ENCODE assay signal across 25 cellular contexts in genomic region chr10:96686514-96686913, GRCh38. TPM values are rescaled to one million over a fixed set of nuclear protein-coding genes. Genes with fewer than 3 reads are reported as not detected.
DNase-seq lines count a peak whose midpoint lies in the region; ATAC-seq and TF ChIP-seq lines count a peak whose summit lies in the region.
"Had no signal": no experiment of that assay in that cellular context is flagged by ENCODE, and none has a peak within 500 bp of the region (broad histone marks: within the 10 kb centered on the region; RNA-seq: fewer than 3 reads in every experiment).

No MANE protein-coding gene starts in this region.

- dilution Hi-C loops in IMR-90 (cut with HindIII; ENCODE audit: low sequenced_read_pairs, unreplicated experiment): no loop called here

- H3K4me3 ChIP-seq in BLaER1 treated with 17β-estradiol and CSF1 and Interleukin-3, amounts not matched to agents 10 nM and 100 nM: no peak overlapping the region
- H3K4me3 ChIP-seq in IMR-90 (ENCODE audit: insufficient read depth, low read depth, low read length): no peak overlapping the region
- H3K4me3 ChIP-seq: GM23248, SK-N-MC had no signal

- DNase-seq in IMR-90 (no peak), memory B cell (ENCODE audit: low spot score in 2 of 2) (no peak), D341Med (ENCODE audit: low spot score) (no peak)
- DNase-seq in stimulated activated CD4-positive, alpha-beta T cell treated with anti-CD3 and anti-CD28 coated beads, Interleukin-15, amount 100 ng/mL, for 24 hours: no peak
- DNase-seq: CD4-positive, CD25-positive, alpha-beta regulatory T cell; COR-L47; DMS 273 treated with DMSO at 0.1 percent for 48 hours; DMS79 treated with DMSO at 0.1 percent for 48 hours; GM23248; H9; HFFc6; NCI-H1105; NCI-H146; NCI-H2029 treated with DMSO at 0.1 percent for 48 hours; NCI-H226; NCI-H510A treated with DMSO at 0.1 percent for 48 hours; NCI-H748 treated with DMSO at 0.1 percent for 48 hours; SHP77 treated with DMSO at 0.1 percent for 48 hours; T-cell had no signal

- 0 out of 3 replicates have a peak overlapping the region, but pooled peaks have one; percentile 20 for H2BK15ac ChIP-seq in IMR-90 (ENCODE audit: low read depth, low read length)

- ATAC-seq in IMR-90 (ENCODE audit: low read depth) (no peak), memory B cell (ENCODE audit: low read depth) (peak; percentile 88), GM18861 (IDR thresholded peaks at IDR 0.05; ENCODE audit: unreplicated experiment) (no peak)
- ATAC-seq in stimulated activated memory B cell treated with anti-CD40 and anti-IgM and Interleukin-4, amounts not matched to agents 10 μg/mL and 1 μg/mL and 100 μg/mL, for 72 hours: peak; percentile 74
- ATAC-seq: T-cell had no signal

- in situ Hi-C loops in IMR-90 (cut with MboI; ENCODE audit: low sequenced_read_pairs): no loop called here

- peaks cover 27% of the 10 kb centered on the region for H3K36me3 Mint-ChIP-seq in memory B cell
- H3K36me3 Mint-ChIP-seq in stimulated activated memory B cell treated with anti-CD40 and anti-IgM and Interleukin-4, amounts not matched to agents 10 μg/mL and 1 μg/mL and 100 μg/mL, for 72 hours: peaks cover 52% of the 10 kb centered on the region
- H3K36me3 Mint-ChIP-seq: CD4-positive, CD25-positive, alpha-beta regulatory T cell had no signal

- 88% methylated on average over 4 of the region's 7 CpGs; no CpG with 5 or more reads in 1 of the 2 experiments for WGBS in IMR-90 (ENCODE audit: extremely low coverage in 2 of 2, insufficient read length in 1 of 2), 2 experiments

- no peaks in the 10 kb centered on the region for H3K27me3 ChIP-seq in BLaER1 treated with 17β-estradiol and CSF1 and Interleukin-3, amounts not matched to agents 10 nM and 100 nM
- no peaks in the 10 kb centered on the region for H3K27me3 ChIP-seq in IMR-90 (ENCODE audit: control insufficient read depth, insufficient read depth, low read length)

- no peak overlapping the region for H2AK9ac ChIP-seq in IMR-90 (replicated peaks; ENCODE audit: low read depth, low read length, poor library complexity)

- H4K8ac ChIP-seq in IMR-90 (ENCODE audit: low read depth in 2 of 2, low read length in 2 of 2): no peak overlapping the region

- H3K56ac ChIP-seq in IMR-90 (ENCODE audit: extremely low read depth, insufficient read depth, low read length): no peak overlapping the region

- peaks cover 21% of the 10 kb centered on the region for H3K9me1 ChIP-seq in IMR-90 (ENCODE audit: insufficient read depth, low read length)

- H3K9me3 Mint-ChIP-seq in memory B cell: peaks cover 2% of the 10 kb centered on the region
- no peaks in the 10 kb centered on the region for H3K9me3 Mint-ChIP-seq in stimulated activated memory B cell treated with anti-CD40 and anti-IgM and Interleukin-4, amounts not matched to agents 10 μg/mL and 1 μg/mL and 100 μg/mL, for 72 hours
- H3K9me3 Mint-ChIP-seq: CD4-positive, CD25-positive, alpha-beta regulatory T cell; HFFc6; T-cell had no signal

- peaks cover 71 to 100% (median 92%) of the 10 kb centered on the region in 11 experiments for H3K36me3 ChIP-seq in BLaER1 treated with 17β-estradiol and CSF1 and Interleukin-3, amounts not matched to agents 10 nM and 100 nM
- H3K36me3 ChIP-seq in IMR-90 (ENCODE audit: control insufficient read depth, insufficient read depth, low read length): no peaks in the 10 kb centered on the region

- CTCF ChIA-PET in IMR-90 (lab: Yijun Ruan, JAX): no interaction called here

- peak overlapping the region; percentile 43 for H3K4me3 Mint-ChIP-seq in memory B cell
- H3K4me3 Mint-ChIP-seq in stimulated activated memory B cell treated with anti-CD40 and anti-IgM and Interleukin-4, amounts not matched to agents 10 μg/mL and 1 μg/mL and 100 μg/mL, for 72 hours: peak overlapping the region; percentile 56
- H3K4me3 Mint-ChIP-seq: CD4-positive, CD25-positive, alpha-beta regulatory T cell; H9; HFFc6; T-cell had no signal

- H4K20me1 ChIP-seq in BLaER1 treated with 17β-estradiol and CSF1 and Interleukin-3, amounts not matched to agents 10 nM and 100 nM: peaks cover 5 to 100% (median 100%) of the 10 kb centered on the region in 11 experiments; a peak in 19 of 22 replicates
- no peaks in the 10 kb centered on the region for H4K20me1 ChIP-seq in IMR-90 (ENCODE audit: insufficient read depth, low read length)

- peaks cover 0 to 9% (median under 1%) of the 10 kb centered on the region in 11 experiments; a peak in 5 of 22 replicates for H3K9me3 ChIP-seq in BLaER1 treated with 17β-estradiol and CSF1 and Interleukin-3, amounts not matched to agents 10 nM and 100 nM (replicated peaks in 1 of 11)
- no peaks in the 10 kb centered on the region for H3K9me3 ChIP-seq in IMR-90 (ENCODE audit: control insufficient read depth, insufficient read depth, low read length)

- peak overlapping the region in 1 of 11 experiments; percentile 7; a peak in 1 of 22 replicates for H3K9ac ChIP-seq in BLaER1 treated with 17β-estradiol and CSF1 and Interleukin-3, amounts not matched to agents 10 nM and 100 nM
- no peak overlapping the region for H3K9ac ChIP-seq in IMR-90 (ENCODE audit: low read depth, low read length)
- H3K9ac ChIP-seq: GM23248, KMS-11 had no signal

- no peak overlapping the region for H2BK20ac ChIP-seq in IMR-90 (ENCODE audit: low read depth, low read length)

- no TSS peak for BruUV-seq in IMR-90 (replicated peaks; lab: Mats Ljungman, UMichigan)

- H3K4me2 ChIP-seq in BLaER1 treated with 17β-estradiol and CSF1 and Interleukin-3, amounts not matched to agents 10 nM and 100 nM: peak overlapping the region; percentile 9 to 98 (median 83); a peak in 21 of 22 replicates
- H3K4me2 ChIP-seq in IMR-90 (ENCODE audit: low read depth, low read length): no peak overlapping the region
- H3K4me2 ChIP-seq: KMS-11 had no signal

- POLR2A ChIA-PET in IMR-90 (lab: Charles Lee; ENCODE audit: unreplicated experiment): no interaction called here

- H2AFZ ChIP-seq in IMR-90 (replicated peaks; ENCODE audit: low read length, poor library complexity): no peak overlapping the region
- H2AFZ ChIP-seq: GM23248 had no signal

- TF ChIP-seq POLR2A in IMR-90 (IDR thresholded peaks at IDR 0.05; ENCODE audit: low read depth, low read length): no peak

- no peak overlapping the region for H3K14ac ChIP-seq in IMR-90 (replicated peaks; ENCODE audit: low read depth, low read length)

- H2BK5ac ChIP-seq in IMR-90 (ENCODE audit: low read depth, low read length, poor library complexity, severe bottlenecking): no peak overlapping the region

- no peaks in the 10 kb centered on the region for H3K79me1 ChIP-seq in IMR-90 (ENCODE audit: low read depth in 1 of 2, low read length in 2 of 2)

- H3K23ac ChIP-seq in IMR-90 (ENCODE audit: low read depth, low read length): no peak overlapping the region

- H2AK5ac ChIP-seq in IMR-90 (ENCODE audit: low read depth, low read length): no peak overlapping the region

- H3K4me1 Mint-ChIP-seq in memory B cell: peaks cover 72% of the 10 kb centered on the region
- peaks cover 99% of the 10 kb centered on the region for H3K4me1 Mint-ChIP-seq in stimulated activated memory B cell treated with anti-CD40 and anti-IgM and Interleukin-4, amounts not matched to agents 10 μg/mL and 1 μg/mL and 100 μg/mL, for 72 hours

- no peaks in the 10 kb centered on the region for H3K27me3 Mint-ChIP-seq in memory B cell
- no peaks in the 10 kb centered on the region for H3K27me3 Mint-ChIP-seq in stimulated activated memory B cell treated with anti-CD40 and anti-IgM and Interleukin-4, amounts not matched to agents 10 μg/mL and 1 μg/mL and 100 μg/mL, for 72 hours
- H3K27me3 Mint-ChIP-seq: T-cell had no signal

- no peak overlapping the region for H4K91ac ChIP-seq in IMR-90 (ENCODE audit: insufficient read depth, low read depth, low read length)

- no peak for TF ChIP-seq CTCF in IMR-90 (conservative IDR thresholded peaks at IDR 0.05; ENCODE audit: low read depth, low read length)

- H4K5ac ChIP-seq in IMR-90 (ENCODE audit: low read depth, low read length): no peak overlapping the region

- no peak overlapping the region for H3K4ac ChIP-seq in IMR-90 (ENCODE audit: low read depth, low read length)

- peak overlapping the region; percentile 83 for H3K27ac Mint-ChIP-seq in memory B cell
- H3K27ac Mint-ChIP-seq in stimulated activated memory B cell treated with anti-CD40 and anti-IgM and Interleukin-4, amounts not matched to agents 10 μg/mL and 1 μg/mL and 100 μg/mL, for 72 hours: peak overlapping the region; percentile 82
- H3K27ac Mint-ChIP-seq: H9, HFFc6, T-cell had no signal

- intact Hi-C loops in IMR-90 (cut with micrococcal nuclease): no loop called here

- TF ChIP-seq RAD21 in IMR-90 (IDR thresholded peaks at IDR 0.05; ENCODE audit: low read length): no peak

- no peak overlapping the region for H2BK120ac ChIP-seq in IMR-90 (ENCODE audit: low read depth, low read length)

- H3K27ac ChIP-seq in BLaER1 treated with 17β-estradiol and CSF1 and Interleukin-3, amounts not matched to agents 10 nM and 100 nM: peak overlapping the region; percentile 2 to 58 (median 29); a peak in 12 of 22 replicates
- no peak overlapping the region for H3K27ac ChIP-seq in IMR-90 (ENCODE audit: insufficient read depth, low read length)
- H3K27ac ChIP-seq: GM23248, KMS-11, RWPE1, SK-N-MC had no signal

- H3K4me1 ChIP-seq in BLaER1 treated with 17β-estradiol and CSF1 and Interleukin-3, amounts not matched to agents 10 nM and 100 nM: peaks cover 59 to 100% (median 87%) of the 10 kb centered on the region in 10 experiments
- peaks cover 8% of the 10 kb centered on the region for H3K4me1 ChIP-seq in IMR-90 (ENCODE audit: control insufficient read depth, insufficient read depth, low read length)

- H3K18ac ChIP-seq in IMR-90 (ENCODE audit: low read depth, low read length): no peak overlapping the region

TF ChIP-seq in IMR-90, 13 proteins besides CTCF, POLR2A, EP300 and RAD21 (continues in another document):
- TF ChIP-seq MXI1 (IDR thresholded peaks at IDR 0.05; ENCODE audit: borderline replicate concordance, low read depth, low read length): no peak
- no peak for TF ChIP-seq CHD1 (IDR thresholded peaks at IDR 0.05; ENCODE audit: low read depth, low read length)
- no peak for TF ChIP-seq ELK1 (IDR thresholded peaks at IDR 0.05; ENCODE audit: borderline replicate concordance, low read depth, low read length)
- TF ChIP-seq MAZ (IDR thresholded peaks at IDR 0.05; ENCODE audit: borderline replicate concordance, low read depth, low read length): no peak
- no peak for TF ChIP-seq NFE2L2 (IDR thresholded peaks at IDR 0.05; ENCODE audit: low read depth, low read length)

RNA-seq across cellular contexts. Expression of gene PIK3AP1, which starts 33.8 kb away (rescaled TPM):
- total RNA-seq in IMR-90 (2012; rRNA removed): under 0.01 and 0.28 TPM in 2 replicates
- 0.14 TPM in 1 of 2 replicates, not detected in the other for polyA plus RNA-seq in IMR-90 (2012; rRNA removed)
- polyA plus RNA-seq in IMR-90 (2012; cell fraction: cytosol; rRNA removed): 0.08 and 0.40 TPM in 2 replicates
- polyA plus RNA-seq in IMR-90 (2012; cell fraction: nucleus; rRNA removed; ENCODE audit: low replicate concordance): 0.05 TPM in 1 of 2 replicates, not detected in the other
- total RNA-seq: GM23248 had no signal
- polyA plus RNA-seq: GM23248 had no signal

Comparison
In these comparisons a context has a peak if more than half of its experiments do, and no peak if none do; other contexts are left out.
1. ATAC-seq: peak in memory B cell (single experiment) and stimulated activated memory B cell treated with anti-CD40 and anti-IgM and Interleukin-4, amounts not matched to agents 10 μg/mL and 1 μg/mL and 100 μg/mL, for 72 hours (single experiment); none in IMR-90 (single experiment) and GM18861 (single experiment).